8 cellular contexts compared by ENCODE assay signal in genomic region chr1:27152829-27153548, GRCh38. TPM values are rescaled to one million over a fixed set of nuclear protein-coding genes. Genes with fewer than 3 reads are reported as not detected.
DNase-seq lines count a peak whose midpoint lies in the region; ATAC-seq and TF ChIP-seq lines count a peak whose summit lies in the region.

No MANE protein-coding gene starts in this region.

- peak overlapping the region; percentile 93 for H3K9ac ChIP-seq in Loucy (ENCODE audit: low read depth, low read length, poor library complexity, severe bottlenecking)

- H3K4me3 ChIP-seq in AG04449 (ENCODE audit: low read depth, low read length) (peak overlapping the region; percentile 66), Loucy (ENCODE audit: low read length, poor library complexity, severe bottlenecking) (peak overlapping the region; percentile 99), coronary artery (peak overlapping the region; percentile 80)
- H3K4me3 ChIP-seq in naive thymus-derived CD4-positive, alpha-beta T cell (ENCODE audit: low read length): peak overlapping the region; percentile 40

- peaks cover 66% of the 10 kb centered on the region for H3K79me2 ChIP-seq in Loucy (ENCODE audit: insufficient read depth, low read length)

- H3K27ac Mint-ChIP-seq in naive thymus-derived CD4-positive, alpha-beta T cell: peak overlapping the region; percentile 82 to 100 (median 96)

- peak overlapping the region; percentile 99 for H3K4me2 ChIP-seq in Loucy (ENCODE audit: low read depth, low read length, poor library complexity, severe bottlenecking)

- H3K4me1 ChIP-seq in Loucy (ENCODE audit: insufficient read depth, low read length, poor library complexity, severe bottlenecking): peaks cover 68% of the 10 kb centered on the region
- H3K4me1 ChIP-seq in naive thymus-derived CD4-positive, alpha-beta T cell (ENCODE audit: control insufficient read depth in 2 of 2, insufficient read depth in 2 of 2, low read length in 2 of 2): peaks cover 29 to 36% of the 10 kb centered on the region in 2 donors

- CTCF ChIA-PET in AG04449 (lab: Yijun Ruan, JAX): interaction anchor here (0.7 to 8.0 kb wide), 15 partner anchors 7 to 216 kb away, joined by 3 to 68 read pairs (median 4); no protein-coding TSS in a partner anchor
- CTCF ChIA-PET in naive thymus-derived CD4-positive, alpha-beta T cell (lab: Charles Lee): interaction anchor here (1.0 kb wide), 1 partner anchor 41 kb away, joined by 3 read pairs; no protein-coding TSS in a partner anchor

- H3K9me3 ChIP-seq in Loucy (ENCODE audit: insufficient read depth, low read depth, low read length): no peaks in the 10 kb centered on the region
- H3K9me3 ChIP-seq in naive thymus-derived CD4-positive, alpha-beta T cell (ENCODE audit: control insufficient read depth in 2 of 3, low read length in 3 of 3): no peaks in the 10 kb centered on the region

- peak overlapping the region; percentile 85 to 92 for H3K27ac ChIP-seq in coronary artery
- H3K27ac ChIP-seq in naive thymus-derived CD4-positive, alpha-beta T cell (ENCODE audit: low read depth, low read length): peak overlapping the region; percentile 90

- H3K4me3 Mint-ChIP-seq in naive thymus-derived CD4-positive, alpha-beta T cell: peak overlapping the region; percentile 82 to 97 (median 90)

- H3K9me3 Mint-ChIP-seq in naive thymus-derived CD4-positive, alpha-beta T cell: peaks cover 0 to 4% (median 0%) of the 10 kb centered on the region in 11 donors

- no peak for ATAC-seq in naive thymus-derived CD4-positive, alpha-beta T cell
- no peak for ATAC-seq in GM18867 (IDR thresholded peaks at IDR 0.05; ENCODE audit: unreplicated experiment)

- H3K36me3 ChIP-seq in Loucy (ENCODE audit: insufficient read depth, low read length): no peaks in the 10 kb centered on the region
- no peaks in the 10 kb centered on the region for H3K36me3 ChIP-seq in naive thymus-derived CD4-positive, alpha-beta T cell (ENCODE audit: control insufficient read depth in 2 of 3, insufficient read depth in 3 of 3, low read length in 3 of 3)

- H4K20me1 ChIP-seq in Loucy (ENCODE audit: insufficient read depth, low read length, poor library complexity, severe bottlenecking): peaks cover 29% of the 10 kb centered on the region

- H3K27me3 ChIP-seq in Loucy (ENCODE audit: insufficient read depth, low read length, poor library complexity, severe bottlenecking): no peaks in the 10 kb centered on the region
- no peaks in the 10 kb centered on the region for H3K27me3 ChIP-seq in naive thymus-derived CD4-positive, alpha-beta T cell (ENCODE audit: control insufficient read depth in 2 of 2, insufficient read depth in 2 of 2, low read length in 2 of 2)

- no peaks in the 10 kb centered on the region for H3K9me2 ChIP-seq in Loucy (replicated peaks; ENCODE audit: low read depth, low read length)

- H3K36me3 Mint-ChIP-seq in naive thymus-derived CD4-positive, alpha-beta T cell: peaks cover 0 to 6% (median 0%) of the 10 kb centered on the region in 5 donors

- DNase-seq in AG04449 (ENCODE audit: low read depth, low spot score) (no peak), coronary artery (ENCODE audit: low spot score) (no peak), DMS153 treated with DMSO at 0.1 percent for 48 hours (lab: John Stamatoyannopoulos, UW; ENCODE audit: unreplicated experiment) (no peak), NK-92 (lab: John Stamatoyannopoulos, UW; ENCODE audit: unreplicated experiment) (no peak)
- no peak for DNase-seq in naive thymus-derived CD4-positive, alpha-beta T cell
- no peak for DNase-seq in stimulated activated CD4-positive, alpha-beta T cell treated with anti-CD3 and anti-CD28 coated beads, Interleukin-2, amount 100 ng/mL, for 48 hours

- H3K4me1 Mint-ChIP-seq in naive thymus-derived CD4-positive, alpha-beta T cell: peaks cover 56 to 74% (median 71%) of the 10 kb centered on the region in 7 donors

- H3K27me3 Mint-ChIP-seq in naive thymus-derived CD4-positive, alpha-beta T cell: no peaks in the 10 kb centered on the region

- no peaks in the 10 kb centered on the region for H3F3A ChIP-seq in Loucy (ENCODE audit: low read depth)

- POLR2A ChIA-PET in AG04449 (lab: Yijun Ruan, JAX): interaction anchor here (0.5 to 1.9 kb wide), 6 partner anchors 10 to 147 kb away, joined by 3 to 10 read pairs (median 4); no protein-coding TSS in a partner anchor
- POLR2A ChIA-PET in naive thymus-derived CD4-positive, alpha-beta T cell (lab: Charles Lee): interaction anchor here (0.6 to 9.2 kb wide), 5 partner anchors 14 to 460 kb away, joined by 3 to 202 read pairs (median 5); no protein-coding TSS in a partner anchor

- TF ChIP-seq CTCF in AG04449 (IDR thresholded peaks at IDR 0.05; ENCODE audit: insufficient read depth, low read length, missing control alignments) (no peak), Loucy (conservative IDR thresholded peaks at IDR 0.05; ENCODE audit: low read length) (no peak), coronary artery (IDR thresholded peaks at IDR 0.05) (no peak)

- intact Hi-C loops in naive thymus-derived CD4-positive, alpha-beta T cell (cut with micrococcal nuclease): no loop called here

- H2AFZ ChIP-seq in Loucy (ENCODE audit: low read length): no peak overlapping the region

RNA-seq across cellular contexts. Expression of gene SLC9A1, which starts 1.9 kb away (rescaled TPM):
- 10 to 100 TPM; 13.2 to 25.7 (median 21.1) TPM for total RNA-seq in naive thymus-derived CD4-positive, alpha-beta T cell
- polyA plus RNA-seq in naive thymus-derived CD4-positive, alpha-beta T cell: 10 to 100 TPM in 1 of 2 donors, 1 to 10 TPM in 1; 7.1 to 18.2 TPM

Comparison
In these comparisons a context has a peak if more than half of its experiments do, and no peak if none do; other contexts are left out.
1. H3K4me3 ChIP-seq: peak in every context shown above with its lines; median percentile 99 in Loucy; 80 in coronary artery; 66 in AG04449; 40 in naive thymus-derived CD4-positive, alpha-beta T cell.